ENCODE assay signal across 23 cellular contexts in the genomic region with DNA sequence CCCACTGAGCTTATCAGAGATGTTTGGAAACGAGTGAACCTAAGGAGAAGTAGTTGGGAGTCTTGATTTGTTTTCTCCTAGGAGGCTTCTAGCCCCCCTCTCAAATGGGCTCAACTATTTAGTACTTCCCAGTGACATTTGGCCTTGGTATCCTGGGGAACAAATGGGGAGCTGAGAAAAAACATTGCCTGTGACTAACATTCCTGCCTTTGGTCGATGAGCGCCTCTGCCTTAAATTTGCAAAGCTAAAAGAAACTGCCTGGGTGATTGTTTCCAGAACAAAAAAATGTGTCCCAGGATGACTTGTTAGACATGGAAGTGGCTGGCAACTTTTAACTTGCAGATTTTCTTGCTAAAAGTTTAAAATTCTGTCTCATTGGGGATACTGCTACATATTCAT. TPM values are rescaled to one million over a fixed set of nuclear protein-coding genes. Genes with fewer than 3 reads are reported as not detected.
DNase-seq lines count a peak whose midpoint lies in the region; ATAC-seq, FAIRE-seq and TF ChIP-seq lines count a peak whose summit lies in the region.
"Had no signal": no experiment of that assay in that cellular context is flagged by ENCODE, and none has a peak within 500 bp of the region (broad histone marks: within the 10 kb centered on the region; RNA-seq: fewer than 3 reads in every experiment).

No MANE protein-coding gene starts in this region.

- H3K23me2 ChIP-seq in H1 (ENCODE audit: low read depth, low read length), result no peaks in the 10 kb centered on the region

- peak overlapping the region; percentile 51 for H3K27ac ChIP-seq in HUES48 (ENCODE audit: low read depth, low read length)
- H3K27ac ChIP-seq in H1 (ENCODE audit: low read depth, low read length), result no peak overlapping the region
- peak overlapping the region; percentile 53 for H3K27ac ChIP-seq in mesodermal cell (ENCODE audit: low read depth, low read length, severe bottlenecking)
- H3K27ac ChIP-seq: A549, BLaER1 had no signal

- H4K5ac ChIP-seq in H1 (ENCODE audit: insufficient read length, low read depth, low read length), result no peak overlapping the region

- H3K79me2 ChIP-seq in H1 (ENCODE audit: control insufficient read depth in 1 of 2, insufficient read depth in 2 of 2, low read length in 2 of 2), result no peaks in the 10 kb centered on the region

- TF ChIP-seq RAD21 in H1 (IDR thresholded peaks at IDR 0.05 in 1 of 2, conservative IDR thresholded peaks at IDR 0.05 in 1 of 2; ENCODE audit: low read depth in 2 of 2, low read length in 2 of 2), result no peak

- no peaks in the 10 kb centered on the region for H4K20me1 ChIP-seq in H1 (replicated peaks in 1 of 2; ENCODE audit: control insufficient read depth in 1 of 2, insufficient read depth in 2 of 2, low read length in 2 of 2)
- H4K20me1 ChIP-seq: BLaER1 had no signal

- intact Hi-C loops in posterior vena cava (cut with DNase I), result loop anchor here in 1 of 2 donors (10.0 kb wide), 1 partner anchor 266 kb away; no protein-coding TSS in a partner anchor

- H3K9me3 ChIP-seq in HUES48 (ENCODE audit: control insufficient read depth, insufficient read depth, low read length) (peaks cover 2% of the 10 kb centered on the region; the same call in 1 of the 2 replicates), H1 (ENCODE audit: insufficient read depth in 2 of 2, low read depth in 1 of 2, low read length in 1 of 2) (peaks cover 0 to 12% of the 10 kb centered on the region in 2 experiments; a peak in 1 of 4 replicates), mesodermal cell (ENCODE audit: control insufficient read depth, low read length) (no peaks in the 10 kb centered on the region)
- H3K9me3 ChIP-seq: A549, SK-N-SH had no signal

- H3K36me3 ChIP-seq in HUES48 (ENCODE audit: control insufficient read depth, insufficient read depth, low read length), result no peaks in the 10 kb centered on the region
- no peaks in the 10 kb centered on the region for H3K36me3 ChIP-seq in H1 (ENCODE audit: control insufficient read depth in 2 of 4, insufficient read depth in 4 of 4, low read length in 3 of 4)
- no peaks in the 10 kb centered on the region for H3K36me3 ChIP-seq in mesodermal cell (ENCODE audit: control insufficient read depth, insufficient read depth, low read length)
- H3K36me3 ChIP-seq: BLaER1 had no signal

- no peak overlapping the region for H4K91ac ChIP-seq in H1 (replicated peaks; ENCODE audit: insufficient read length, low read length)

- no peak for FAIRE-seq in H1 (lab: Jason Lieb, UNC)
- FAIRE-seq in urothelium cell line (lab: Jason Lieb, UNC), result no peak
- FAIRE-seq: A549, GM12878 had no signal

- TF ChIP-seq EP300 in H1 (IDR thresholded peaks at IDR 0.05; ENCODE audit: borderline replicate concordance in 1 of 2, low read depth in 2 of 2, low read length in 2 of 2), result no peak

- CTCF ChIA-PET in H1 (lab: Charles Lee; ENCODE audit: partially characterized antibody), result interaction anchor here (1.1 to 2.6 kb wide), 4 partner anchors 22 to 257 kb away, joined by 3 to 19 read pairs (median 8); no protein-coding TSS in a partner anchor

- H3K9ac ChIP-seq in HUES48 (ENCODE audit: low read depth, low read length) (no peak overlapping the region), H1 (replicated peaks in 1 of 4; ENCODE audit: extremely low read depth in 1 of 4, low read depth in 3 of 4, low read length in 3 of 4) (no peak overlapping the region)
- H3K9ac ChIP-seq: BLaER1, SK-N-SH had no signal

- H2BK12ac ChIP-seq in H1 (ENCODE audit: low read depth, low read length), result 0 out of 2 replicates have a peak overlapping the region, but pooled peaks have one; percentile 53

- H2AK5ac ChIP-seq in H1 (ENCODE audit: low read depth, low read length), result no peak overlapping the region

- no peak overlapping the region for H4K8ac ChIP-seq in H1 (ENCODE audit: extremely low read depth, insufficient read depth, low read length)

- no peak overlapping the region for H2BK120ac ChIP-seq in H1 (replicated peaks; ENCODE audit: low read depth, low read length)

- H3K4me3 ChIP-seq in HUES48 (ENCODE audit: low read depth, low read length) (no peak overlapping the region), H1 (ENCODE audit: extremely low read depth in 1 of 4, insufficient read depth in 2 of 4, low read depth in 3 of 4, low read length in 4 of 4) (no peak overlapping the region), mesodermal cell (ENCODE audit: extremely low read depth, insufficient read depth, low read length, poor library complexity, severe bottlenecking) (no peak overlapping the region)
- H3K4me3 ChIP-seq: A549, BLaER1, GM12878 had no signal

- no peak for ATAC-seq in HG02678 (IDR thresholded peaks at IDR 0.05; ENCODE audit: unreplicated experiment)
- ATAC-seq: A549, GM12878, Panc1 had no signal

- no peak overlapping the region; the same call in 1 of the 2 replicates for H2BK5ac ChIP-seq in H1 (ENCODE audit: low read depth, low read length)

- TF ChIP-seq POLR2A in H1 (IDR thresholded peaks at IDR 0.05; ENCODE audit: control extremely low read depth in 1 of 2, low read depth in 2 of 2, low read length in 2 of 2), result no peak

- no peak for TF ChIP-seq CTCF in H1 (IDR thresholded peaks at IDR 0.05; ENCODE audit: control extremely low read depth in 1 of 3, insufficient read depth in 1 of 3, low read depth in 1 of 3, low read length in 3 of 3)

- H2BK15ac ChIP-seq in H1 (ENCODE audit: low read length), result no peak overlapping the region

- H2AFZ ChIP-seq in H1 (ENCODE audit: low read length), result no peak overlapping the region

- 29% methylated on average over 3 of the region's 3 CpGs; no CpG with 5 or more reads in 1 of the 2 experiments for WGBS in H1 (ENCODE audit: extremely low coverage in 1 of 2, insufficient coverage in 1 of 2, insufficient read length in 1 of 2, insufficient replicate concordance in 2 of 2, low coverage in 1 of 2, low lambda C conversion rate in 2 of 2, missing lambda C conversion rate in 1 of 2), 2 experiments
- WGBS in mesodermal cell (ENCODE audit: insufficient coverage in 2 of 2), 2 experiments, result 50 to 57% methylated on average over 2 of the region's 3 CpGs

- H3K18ac ChIP-seq in H1 (ENCODE audit: extremely low read depth, low read length), result 0 out of 2 replicates have a peak overlapping the region, but pooled peaks have one; percentile 68

- H3K56ac ChIP-seq in H1 (replicated peaks; ENCODE audit: insufficient read length, low read depth, low read length), result no peak overlapping the region

- H3K4me1 ChIP-seq in HUES48 (ENCODE audit: control insufficient read depth, insufficient read depth, low read length) (peaks cover 17% of the 10 kb centered on the region), H1 (replicated peaks in 1 of 4; ENCODE audit: control insufficient read depth in 3 of 4, insufficient read depth in 4 of 4, low read length in 3 of 4) (peaks cover 0 to 3% (median 1%) of the 10 kb centered on the region in 4 experiments; a peak in 3 of 7 replicates), mesodermal cell (ENCODE audit: control insufficient read depth, insufficient read depth, low read length, poor library complexity, severe bottlenecking) (peaks cover 3% of the 10 kb centered on the region)
- H3K4me1 ChIP-seq: A549, BLaER1 had no signal

- no peak overlapping the region for H3K4ac ChIP-seq in H1 (replicated peaks; ENCODE audit: insufficient read length, low read depth, low read length)

- no peaks in the 10 kb centered on the region for H3K79me1 ChIP-seq in H1 (ENCODE audit: low read depth, low read length)

- H3K23ac ChIP-seq in H1 (ENCODE audit: insufficient read length), result no peak overlapping the region

- DNase-seq in H1 (ENCODE audit: low read depth in 1 of 2, low spot score in 2 of 2), result no peak
- DNase-seq in urothelium cell line (ENCODE audit: low spot score), result no peak
- DNase-seq in foreskin melanocyte, result no peak
- DNase-seq in posterior vena cava (ENCODE audit: low spot score), result no peak
- DNase-seq: CD4-positive, alpha-beta T cell; DND-41; H9; KBM-7; NCI-H1092; NCI-H1436; NCI-H1930; NCI-H2227 treated with DMSO at 0.1 percent for 48 hours; NCI-H510A; NCI-H748 treated with DMSO at 0.1 percent for 48 hours; SIG-M5 had no signal

- H3K27me3 ChIP-seq in HUES48 (ENCODE audit: control insufficient read depth, insufficient read depth, low read length) (peaks cover 16% of the 10 kb centered on the region), H1 (replicated peaks in 1 of 4; ENCODE audit: control insufficient read depth in 3 of 4, extremely low read depth in 1 of 4, insufficient read depth in 3 of 4, low read length in 3 of 4) (peaks cover 0 to 10% (median 9%) of the 10 kb centered on the region in 4 experiments; a peak in 4 of 7 replicates)
- H3K27me3 ChIP-seq: BLaER1 had no signal

- peak overlapping the region in 1 of 2 experiments; percentile 38; a peak in 2 of 4 replicates for H3K4me2 ChIP-seq in H1 (ENCODE audit: insufficient read depth in 1 of 2, low read depth in 2 of 2, low read length in 2 of 2)
- H3K4me2 ChIP-seq: A549, BLaER1, SK-N-SH had no signal

- POLR2A ChIA-PET in H1 (lab: Charles Lee; ENCODE audit: partially characterized antibody), result no interaction called here

- no peak overlapping the region for H3K14ac ChIP-seq in H1 (ENCODE audit: insufficient read length)

- H2BK20ac ChIP-seq in H1 (ENCODE audit: low read length), result no peak overlapping the region

TF ChIP-seq in H1, 55 proteins besides CTCF, POLR2A, EP300 and RAD21 (continues in another document):
- TF ChIP-seq JUN (IDR thresholded peaks at IDR 0.05; ENCODE audit: low read depth, low read length) (no peak), BCL11A (IDR thresholded peaks at IDR 0.05; ENCODE audit: low read depth in 2 of 2, low read length in 2 of 2) (no peak), CREB1 (IDR thresholded peaks at IDR 0.05) (no peak), YY1 (IDR thresholded peaks at IDR 0.05; ENCODE audit: low read depth, low read length) (no peak), SRF (IDR thresholded peaks at IDR 0.05; ENCODE audit: low read depth, low read length) (no peak), MAFK (IDR thresholded peaks at IDR 0.05; ENCODE audit: low read depth, low read length) (no peak), RBBP5 (IDR thresholded peaks at IDR 0.05; ENCODE audit: borderline replicate concordance, low read depth, low read length) (no peak), TCF12 (IDR thresholded peaks at IDR 0.05; ENCODE audit: low read depth, low read length) (no peak), POLR2AphosphoS5 (IDR thresholded peaks at IDR 0.05; ENCODE audit: low read depth, low read length) (no peak), SIX5 (IDR thresholded peaks at IDR 0.05; ENCODE audit: low read depth, low read length) (no peak)

RNA-seq across cellular contexts. Expression of a gene that starts 58.8 kb away (rescaled TPM):
- 0.48 and 0.55 TPM in 2 replicates for total RNA-seq in H1 (2021; fragmentation: NEBNext Ultra II Directional; extraction: Animal tissue kit (Norgen Biotek cat#: 25700))
- 0.17 and 0.25 TPM in 2 replicates for polyA plus RNA-seq in H1 (2011; rRNA removed)
- polyA plus RNA-seq in H1 (2011; cell fraction: cytosol; rRNA removed), result 0.31 TPM
- polyA plus RNA-seq in H1 (2011; cell fraction: nucleus; rRNA removed), result 0.23 TPM
- polyA plus RNA-seq in H1 (2012, experiment 1 of 2), result 0.13 to 1.2 TPM (median 0.37 TPM) in 4 replicates
- polyA plus RNA-seq in H1 (2012, experiment 2 of 2), result 0.84 TPM
- polyA plus RNA-seq in H1 (2013, experiment 1 of 2), result 3.8 TPM
- 5.5 TPM for polyA plus RNA-seq in H1 (2013, experiment 2 of 2)
- not detected in 2 replicates for polyA minus RNA-seq in H1 (2011; rRNA and poly(A)+ RNA removed)
- polyA minus RNA-seq in H1 (2011; cell fraction: cytosol; rRNA and poly(A)+ RNA removed), result not detected
- polyA minus RNA-seq in H1 (2011; cell fraction: nucleus; rRNA and poly(A)+ RNA removed), result 0.70 TPM
- polyA plus RNA-seq in mesodermal cell (2013, experiment 1 of 2), result 343 TPM
- 351 TPM for polyA plus RNA-seq in mesodermal cell (2013, experiment 2 of 2)
- 1,000 to 10,000 TPM; 1,930 to 2,920 TPM for total RNA-seq in posterior vena cava

Comparison
In these comparisons a context has a peak if more than half of its experiments do, and no peak if none do; other contexts are left out.
1. RNA of a gene that starts 58.8 kb away (total RNA-seq): 1,930 to 2,920 TPM in posterior vena cava; 0.48 to 0.55 TPM in H1; every median in the first group is over 1,000 times any median in the second.